ENCODE assay signal across 11 cellular contexts in genomic region chr6:3363296-3364025, GRCh38.
DNase-seq lines count a peak whose midpoint lies in the region; ATAC-seq and FAIRE-seq lines count a peak whose summit lies in the region.
"Had no signal": no experiment of that assay in that cellular context is flagged by ENCODE, and none has a peak within 500 bp of the region (broad histone marks: within the 10 kb centered on the region; RNA-seq: fewer than 3 reads in every experiment).

No MANE protein-coding gene starts in this region.

- ATAC-seq in left colon (peak; percentile 93), GM19463 (IDR thresholded peaks at IDR 0.05; ENCODE audit: unreplicated experiment) (no peak)

- DNase-seq in stimulated activated CD4-positive, alpha-beta T cell treated with anti-CD3 and anti-CD28 coated beads, Interleukin-15, amount 100 ng/mL, for 24 hours: peak; percentile 21
- no peak for DNase-seq in stimulated activated CD4-positive, alpha-beta T cell treated with anti-CD3 and anti-CD28 coated beads, Interleukin-4, amount 100 ng/mL, for 24 hours
- peak; percentile 80 for DNase-seq in SW480 (ENCODE audit: low spot score)
- DNase-seq in left colon: peak; percentile 85 to 95
- DNase-seq in urothelium cell line (ENCODE audit: low spot score): peak; percentile 47
- no peak for DNase-seq in inferior parietal cortex (ENCODE audit: extremely low spot score)
- no peak for DNase-seq in foreskin melanocyte
- DNase-seq: NCI-H446, T-helper 1 cell had no signal

- intact Hi-C loops in left colon (cut with DNase I, micrococcal nuclease): no loop called here

- FAIRE-seq in urothelium cell line (lab: Jason Lieb, UNC): no peak
- FAIRE-seq: endothelial cell of umbilical vein had no signal

Comparison
In these comparisons a context has a peak if more than half of its experiments do, and no peak if none do; other contexts are left out.
1. DNase-seq: peak in stimulated activated CD4-positive, alpha-beta T cell treated with anti-CD3 and anti-CD28 coated beads, Interleukin-15, amount 100 ng/mL, for 24 hours (single experiment), SW480 (single experiment), left colon (2 of 2) and urothelium cell line (single experiment); none in stimulated activated CD4-positive, alpha-beta T cell treated with anti-CD3 and anti-CD28 coated beads, Interleukin-4, amount 100 ng/mL, for 24 hours (single experiment), inferior parietal cortex (single experiment) and foreskin melanocyte (single experiment).